11 cellular contexts compared by ENCODE assay signal in the genomic region with DNA sequence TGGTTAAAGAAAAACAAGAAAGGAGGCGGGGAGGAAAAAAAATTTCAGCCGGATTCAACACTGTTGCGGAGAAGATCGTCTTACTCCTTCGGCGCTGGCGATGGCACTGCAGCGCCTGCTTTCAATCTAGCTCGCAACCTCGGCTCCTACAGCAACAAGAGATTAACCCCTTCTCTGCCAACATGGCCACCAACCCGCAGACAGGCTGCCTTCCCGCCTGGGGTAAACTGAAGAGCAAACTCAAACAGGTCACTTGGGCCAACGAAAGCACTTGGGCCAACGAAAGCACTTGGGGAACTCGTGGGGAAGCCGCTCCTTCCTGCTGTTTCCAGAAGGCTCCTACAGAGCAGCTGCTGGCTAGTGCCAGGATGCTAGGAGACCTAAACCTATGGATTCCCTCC.
A peak's percentile ranks its signal among the peaks of the same experiment; 100 is the strongest.
DNase-seq lines count a peak whose midpoint lies in the region; ATAC-seq and TF ChIP-seq lines count a peak whose summit lies in the region.
"Had no signal": no experiment of that assay in that cellular context is flagged by ENCODE, and none has a peak within 500 bp of the region (broad histone marks: within the 10 kb centered on the region; RNA-seq: fewer than 3 reads in every experiment).

No MANE protein-coding gene starts in this region.

- H3K9me2 ChIP-seq in SK-N-SH, result no peaks in the 10 kb centered on the region

- CTCF ChIA-PET in SK-N-SH (lab: Yijun Ruan, JAX), result interaction anchor here (0.8 to 5.7 kb wide), 7 partner anchors 11 to 135 kb away, joined by 3 to 58 read pairs (median 3); no protein-coding TSS in a partner anchor
- CTCF ChIA-PET in T-cell (lab: Charles Lee), result interaction anchor here in 1 of 2 donors (0.5 kb wide), 1 partner anchor 459 kb away, joined by 4 read pairs; no protein-coding TSS in a partner anchor

- no peak overlapping the region for H3K27ac Mint-ChIP-seq in T-cell

- H3K27ac ChIP-seq in SK-N-SH (ENCODE audit: low read depth in 2 of 2, low read length in 1 of 2) (no peak overlapping the region), thoracic aorta (no peak overlapping the region)
- H3K27ac ChIP-seq: neutrophil, SJSA1 had no signal

- peaks cover 0 to 9% (median 9%) of the 10 kb centered on the region in 3 donors for H3K9me3 Mint-ChIP-seq in T-cell

- H3K36me3 ChIP-seq in SK-N-SH (replicated peaks in 1 of 2; ENCODE audit: control insufficient read depth in 1 of 2, insufficient read depth in 2 of 2, low read length in 1 of 2), result peaks cover 0 to 9% of the 10 kb centered on the region in 2 experiments
- no peaks in the 10 kb centered on the region for H3K36me3 ChIP-seq in thoracic aorta

- H3K4me1 ChIP-seq in SK-N-SH (ENCODE audit: control insufficient read depth in 1 of 2, insufficient read depth in 2 of 2, low read depth in 1 of 2, low read length in 1 of 2) (peaks cover 7 to 8% of the 10 kb centered on the region in 2 experiments; a peak in 3 of 4 replicates), thoracic aorta (ENCODE audit: control insufficient read depth in 1 of 2, low read depth in 2 of 2) (peaks cover 7 to 14% of the 10 kb centered on the region in 2 donors)

- H3K79me2 ChIP-seq in SK-N-SH (ENCODE audit: insufficient read depth), result peaks cover 9% of the 10 kb centered on the region; the same call in 1 of the 2 replicates

- POLR2A ChIA-PET in SK-N-SH (lab: Yijun Ruan, JAX) (no interaction called here), T-cell (lab: Charles Lee) (no interaction called here)

- TF ChIP-seq CTCF in SK-N-SH (IDR thresholded peaks at IDR 0.05), result no peak
- TF ChIP-seq CTCF in fibroblast of mammary gland (conservative IDR thresholded peaks at IDR 0.05; ENCODE audit: control insufficient read depth, insufficient read depth, low read depth, low read length), result no peak
- no peak for TF ChIP-seq CTCF in thoracic aorta (IDR thresholded peaks at IDR 0.05)

- peak; percentile 41 for DNase-seq in SK-N-SH
- DNase-seq in fibroblast of mammary gland (ENCODE audit: low read depth), result peak; percentile 53
- peak; percentile 59 for DNase-seq in midbrain (lab: John Stamatoyannopoulos, UW)
- DNase-seq in thoracic aorta (ENCODE audit: low spot score), result no peak
- no peak for DNase-seq in T-cell
- no peak for DNase-seq in T-helper 2 cell
- DNase-seq: Karpas-422 had no signal

- H3F3A ChIP-seq in SK-N-SH (replicated peaks; ENCODE audit: insufficient read depth), result no peaks in the 10 kb centered on the region

- TF ChIP-seq RAD21 in SK-N-SH (IDR thresholded peaks at IDR 0.05; ENCODE audit: low read length), result no peak

- H3K27me3 Mint-ChIP-seq in T-cell, result no peaks in the 10 kb centered on the region

- ATAC-seq in thoracic aorta (ENCODE audit: insufficient number of reproducible peaks, low FRiP score, low read depth) (no peak), HG03442 (IDR thresholded peaks at IDR 0.05; ENCODE audit: unreplicated experiment) (no peak), T-cell (replicated peaks in 1 of 4) (no peak), GM19023 (IDR thresholded peaks at IDR 0.05; ENCODE audit: unreplicated experiment) (no peak)

- H3K4me1 Mint-ChIP-seq in T-cell, result no peaks in the 10 kb centered on the region

- H2AFZ ChIP-seq in SK-N-SH (ENCODE audit: low read depth), result no peak overlapping the region

- H3K4me3 ChIP-seq in SK-N-SH (ENCODE audit: low read depth in 2 of 2, low read length in 1 of 2) (no peak overlapping the region), fibroblast of mammary gland (ENCODE audit: control insufficient read depth, low read depth, low read length) (peak overlapping the region; percentile 41), thoracic aorta (peak overlapping the region; percentile 59)
- H3K4me3 ChIP-seq: SJSA1 had no signal

- H3K36me3 Mint-ChIP-seq in T-cell, result peaks cover 3% of the 10 kb centered on the region

- no peaks in the 10 kb centered on the region for H4K20me1 ChIP-seq in SK-N-SH (ENCODE audit: insufficient read depth)

- H3K27me3 ChIP-seq in SK-N-SH (ENCODE audit: insufficient read depth) (no peaks in the 10 kb centered on the region), thoracic aorta (replicated peaks; ENCODE audit: insufficient read depth) (no peaks in the 10 kb centered on the region)
- H3K27me3 ChIP-seq: neutrophil, SJSA1 had no signal

- 78% methylated on average over 16 of the region's 16 CpGs for WGBS in SK-N-SH (ENCODE audit: low lambda C conversion rate)

- no peak overlapping the region for H3K4me2 ChIP-seq in SK-N-SH

- no peak overlapping the region for H3K4me3 Mint-ChIP-seq in T-cell

- no peaks in the 10 kb centered on the region for H3K9me3 ChIP-seq in SK-N-SH
- H3K9me3 ChIP-seq in thoracic aorta, result no peaks in the 10 kb centered on the region
- H3K9me3 ChIP-seq: neutrophil, SJSA1 had no signal

- no peak for TF ChIP-seq EP300 in SK-N-SH (IDR thresholded peaks at IDR 0.05; ENCODE audit: borderline replicate concordance in 1 of 2, low read depth in 1 of 2, low read length in 1 of 2)

- no peak overlapping the region for H3K9ac ChIP-seq in SK-N-SH

TF ChIP-seq in SK-N-SH, 30 proteins besides CTCF, POLR2A, EP300 and RAD21:
- 0 out of 2 replicates have a peak, but pooled peaks have one; percentile 35 for TF ChIP-seq YY1 (IDR thresholded peaks at IDR 0.05; ENCODE audit: low read depth)
- TF ChIP-seq MEF2A (IDR thresholded peaks at IDR 0.05; ENCODE audit: borderline replicate concordance, low read depth), result no peak

Comparison
In these comparisons a context has a peak if more than half of its experiments do, and no peak if none do; other contexts are left out.
1. DNase-seq: peak in SK-N-SH (single experiment), fibroblast of mammary gland (single experiment) and midbrain (single experiment); none in thoracic aorta (single experiment), T-cell (0 of 34) and T-helper 2 cell (0 of 5).
2. H3K4me3 ChIP-seq: peak in fibroblast of mammary gland (single experiment) and thoracic aorta (single experiment); none in SK-N-SH (0 of 2).